In the genomic region with DNA sequence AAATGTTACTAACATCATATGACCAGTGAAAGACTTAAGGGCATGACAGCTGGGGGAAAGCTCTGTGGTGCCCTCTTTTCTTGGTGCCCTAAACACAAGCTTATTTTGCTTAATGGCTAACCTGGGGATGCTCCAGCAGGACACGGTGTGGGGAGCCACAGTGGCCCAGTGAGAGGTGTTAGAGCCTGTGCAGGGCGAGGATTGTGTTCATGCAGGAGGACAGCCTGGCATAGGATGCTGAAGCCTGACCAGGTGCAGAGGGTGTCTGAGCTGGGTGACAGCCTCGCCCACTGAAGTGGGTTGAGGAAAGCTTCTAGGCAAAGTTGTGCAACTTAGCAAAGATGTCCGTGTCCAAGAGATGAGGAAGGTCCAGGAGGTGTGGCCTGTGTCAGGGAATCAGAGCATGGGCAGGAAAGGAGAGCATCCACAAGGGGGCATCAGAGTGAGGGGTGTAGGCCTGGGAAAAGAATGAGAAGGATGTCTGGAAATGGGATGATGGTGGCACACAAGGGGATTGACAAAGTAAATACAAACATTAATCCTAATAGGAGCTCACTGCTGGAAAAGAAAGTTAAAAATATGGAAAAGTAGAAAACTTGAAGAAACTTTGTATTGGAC, we compare ENCODE assay signal across 10 cellular contexts. TPM values are rescaled to one million over a fixed set of nuclear protein-coding genes. Genes with fewer than 3 reads are reported as not detected.
DNase-seq lines count a peak whose midpoint lies in the region; ATAC-seq, FAIRE-seq and TF ChIP-seq lines count a peak whose summit lies in the region.
"Had no signal": no experiment of that assay in that cellular context is flagged by ENCODE, and none has a peak within 500 bp of the region (broad histone marks: within the 10 kb centered on the region; RNA-seq: fewer than 3 reads in every experiment).

No MANE protein-coding gene starts in this region.

- FAIRE-seq in urothelium cell line (lab: Jason Lieb, UNC) = no peak
- FAIRE-seq: A204.1, endometrium had no signal

- peaks cover 6% of the 10 kb centered on the region for H3K4me1 Mint-ChIP-seq in T-helper 17 cell
- H3K4me1 Mint-ChIP-seq in central memory CD8-positive, alpha-beta T cell = no peaks in the 10 kb centered on the region
- peaks cover 7% of the 10 kb centered on the region for H3K4me1 Mint-ChIP-seq in stimulated activated memory B cell treated with anti-CD40 and anti-IgM and Interleukin-4, amounts not matched to agents 10 μg/mL and 1 μg/mL and 100 μg/mL, for 72 hours

- ATAC-seq in T-helper 17 cell (peak; percentile 68), mucosa of descending colon (peak; percentile 86)
- peak; percentile 24 for ATAC-seq in central memory CD8-positive, alpha-beta T cell (replicated peaks; ENCODE audit: extremely low read depth, poor library complexity, severe bottlenecking)
- ATAC-seq in stimulated activated memory B cell treated with anti-CD40 and anti-IgM and Interleukin-4, amounts not matched to agents 10 μg/mL and 1 μg/mL and 100 μg/mL, for 72 hours = no peak

- H3K36me3 ChIP-seq in mucosa of descending colon (ENCODE audit: low read depth) = no peaks in the 10 kb centered on the region

- no peak overlapping the region for H3K4me3 Mint-ChIP-seq in T-helper 17 cell
- H3K4me3 Mint-ChIP-seq in central memory CD8-positive, alpha-beta T cell = no peak overlapping the region
- no peak overlapping the region for H3K4me3 Mint-ChIP-seq in stimulated activated memory B cell treated with anti-CD40 and anti-IgM and Interleukin-4, amounts not matched to agents 10 μg/mL and 1 μg/mL and 100 μg/mL, for 72 hours

- intact Hi-C loops in mucosa of descending colon (cut with DNase I, micrococcal nuclease) = no loop called here

- H3K36me3 Mint-ChIP-seq in T-helper 17 cell (ENCODE audit: low read depth) = no peaks in the 10 kb centered on the region
- no peaks in the 10 kb centered on the region for H3K36me3 Mint-ChIP-seq in central memory CD8-positive, alpha-beta T cell (ENCODE audit: insufficient read depth)
- H3K36me3 Mint-ChIP-seq in stimulated activated memory B cell treated with anti-CD40 and anti-IgM and Interleukin-4, amounts not matched to agents 10 μg/mL and 1 μg/mL and 100 μg/mL, for 72 hours = no peaks in the 10 kb centered on the region

- H3K9me3 ChIP-seq in T-helper 17 cell (ENCODE audit: control insufficient read depth, low read length, poor library complexity, severe bottlenecking) = no peaks in the 10 kb centered on the region
- H3K9me3 ChIP-seq in mucosa of descending colon = no peaks in the 10 kb centered on the region

- no peaks in the 10 kb centered on the region for H3K4me1 ChIP-seq in mucosa of descending colon (ENCODE audit: low read depth)

- peak overlapping the region; percentile 75 for H3K27ac Mint-ChIP-seq in T-helper 17 cell
- no peak overlapping the region for H3K27ac Mint-ChIP-seq in central memory CD8-positive, alpha-beta T cell (ENCODE audit: low read depth)
- no peak overlapping the region for H3K27ac Mint-ChIP-seq in stimulated activated memory B cell treated with anti-CD40 and anti-IgM and Interleukin-4, amounts not matched to agents 10 μg/mL and 1 μg/mL and 100 μg/mL, for 72 hours

- DNase-seq in DMS 273 (lab: John Stamatoyannopoulos, UW; ENCODE audit: unreplicated experiment) (peak; percentile 75), DMS 273 treated with DMSO at 0.1 percent for 48 hours (lab: John Stamatoyannopoulos, UW) (no peak), HuH-7 (ENCODE audit: low spot score) (peak; percentile 49), T-helper 17 cell (peak in 2 of 3 donors; percentile 10 to 34), mucosa of descending colon (peak in 2 of 3 donors; percentile 40 to 74), urothelium cell line (ENCODE audit: low spot score) (peak; percentile 42)
- no peak for DNase-seq in central memory CD8-positive, alpha-beta T cell (ENCODE audit: low spot score in 2 of 2)

- H3K9me3 Mint-ChIP-seq in central memory CD8-positive, alpha-beta T cell = no peaks in the 10 kb centered on the region
- peaks cover 3% of the 10 kb centered on the region for H3K9me3 Mint-ChIP-seq in stimulated activated memory B cell treated with anti-CD40 and anti-IgM and Interleukin-4, amounts not matched to agents 10 μg/mL and 1 μg/mL and 100 μg/mL, for 72 hours

- H3K27me3 Mint-ChIP-seq in T-helper 17 cell = no peaks in the 10 kb centered on the region
- no peaks in the 10 kb centered on the region for H3K27me3 Mint-ChIP-seq in central memory CD8-positive, alpha-beta T cell
- H3K27me3 Mint-ChIP-seq in stimulated activated memory B cell treated with anti-CD40 and anti-IgM and Interleukin-4, amounts not matched to agents 10 μg/mL and 1 μg/mL and 100 μg/mL, for 72 hours = no peaks in the 10 kb centered on the region

- no peak overlapping the region for H3K4me3 ChIP-seq in mucosa of descending colon

- TF ChIP-seq CTCF in mucosa of descending colon (IDR thresholded peaks at IDR 0.05) = no peak

RNA-seq across cellular contexts. Expression of a gene that starts 33.9 kb away (rescaled TPM):
- total RNA-seq in T-helper 17 cell (not detected), mucosa of descending colon (100 to 1,000 TPM in 1 of 3 donors, 10 to 100 TPM in 2; 30.2 to 107 (median 40.1) TPM)

RNA-seq across cellular contexts. Expression of a gene that starts 43.4 kb away (rescaled TPM):
- total RNA-seq in T-helper 17 cell (under 1 TPM in 1 of 2 donors, not detected in 1; 0.52 TPM), mucosa of descending colon (not detected)

Comparison
In these comparisons a context has a peak if more than half of its experiments do, and no peak if none do; other contexts are left out.
1. DNase-seq: peak in DMS 273 (single experiment), HuH-7 (single experiment), T-helper 17 cell (2 of 3), mucosa of descending colon (2 of 3) and urothelium cell line (single experiment); none in DMS 273 treated with DMSO at 0.1 percent for 48 hours (single experiment) and central memory CD8-positive, alpha-beta T cell (0 of 2).
2. RNA of a gene that starts 33.9 kb away (total RNA-seq): 30.2 to 107 TPM in mucosa of descending colon; not detected in T-helper 17 cell; every median in the first group is over 10 times any median in the second.